Comparison of ENCODE assay signal across 16 cellular contexts in the genomic region with DNA sequence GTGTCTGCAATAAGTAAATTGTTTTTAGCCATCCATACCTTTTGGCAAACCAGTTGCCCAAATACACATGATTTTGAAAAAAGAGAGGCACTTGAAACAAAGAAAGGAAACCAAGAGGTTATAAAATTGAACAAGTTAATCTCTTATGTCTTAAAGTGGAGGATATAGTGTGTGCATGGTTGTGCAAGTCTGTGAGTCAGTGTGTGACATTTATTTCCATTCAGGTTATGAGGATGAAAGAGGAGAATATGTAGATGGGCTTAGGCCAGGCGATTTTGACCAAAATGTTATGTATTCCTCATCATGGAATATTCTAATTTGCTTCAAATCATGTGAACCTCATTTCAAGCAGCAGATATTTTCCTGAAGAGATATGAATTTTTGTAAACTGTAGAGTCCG.
DNase-seq lines count a peak whose midpoint lies in the region; ATAC-seq, FAIRE-seq and TF ChIP-seq lines count a peak whose summit lies in the region.
"Had no signal": no experiment of that assay in that cellular context is flagged by ENCODE, and none has a peak within 500 bp of the region (broad histone marks: within the 10 kb centered on the region; RNA-seq: fewer than 3 reads in every experiment).

No MANE protein-coding gene starts in this region.

- DNase-seq in LHCN-M2 (ENCODE audit: low read depth) (peak; percentile 23), ascending aorta (ENCODE audit: low spot score in 2 of 2) (no peak), glutamatergic neuron (no peak), NCI-H1694 (lab: John Stamatoyannopoulos, UW) (no peak), DMS153 (lab: John Stamatoyannopoulos, UW) (no peak), D721Med (ENCODE audit: insufficient read length, low spot score) (no peak)
- no peak for DNase-seq in stimulated activated naive B cell treated with anti-CD40 and anti-IgM and Interleukin-4, amounts not matched to agents 10 μg/mL and 1 μg/mL and 100 μg/mL, for 72 hours
- DNase-seq in effector CD4-positive, alpha-beta T cell, result no peak
- DNase-seq: activated CD4-positive, alpha-beta memory T cell treated with anti-CD3 and anti-CD28 coated beads, Interleukin-2, amount 10 ng/mL, durations not matched to agents 7 days and 5 days; effector CD8-positive, alpha-beta T cell; midbrain; NCI-H2029; NCI-H510A treated with DMSO at 0.1 percent for 48 hours; OCI-M1 had no signal

- no peaks in the 10 kb centered on the region for H3K27me3 ChIP-seq in ascending aorta

- peaks cover 5 to 34% of the 10 kb centered on the region in 2 donors for H3K4me1 ChIP-seq in ascending aorta

- peaks cover 12% of the 10 kb centered on the region for H3K27me3 Mint-ChIP-seq in glutamatergic neuron (ENCODE audit: unreplicated experiment)
- H3K27me3 Mint-ChIP-seq in stimulated activated naive B cell treated with anti-CD40 and anti-IgM and Interleukin-4, amounts not matched to agents 10 μg/mL and 1 μg/mL and 100 μg/mL, for 72 hours, result no peaks in the 10 kb centered on the region

- peak overlapping the region; percentile 87 to 90 for H3K27ac ChIP-seq in ascending aorta
- H3K27ac ChIP-seq: SK-N-MC had no signal

- no peaks in the 10 kb centered on the region for H3K9me3 ChIP-seq in ascending aorta

- peaks cover 9% of the 10 kb centered on the region for H3K36me3 Mint-ChIP-seq in glutamatergic neuron (ENCODE audit: unreplicated experiment)
- H3K36me3 Mint-ChIP-seq in stimulated activated naive B cell treated with anti-CD40 and anti-IgM and Interleukin-4, amounts not matched to agents 10 μg/mL and 1 μg/mL and 100 μg/mL, for 72 hours, result peaks cover 74 to 89% of the 10 kb centered on the region in 2 donors

- H3K9me3 Mint-ChIP-seq in glutamatergic neuron (ENCODE audit: unreplicated experiment), result peaks cover 16% of the 10 kb centered on the region
- H3K9me3 Mint-ChIP-seq in stimulated activated naive B cell treated with anti-CD40 and anti-IgM and Interleukin-4, amounts not matched to agents 10 μg/mL and 1 μg/mL and 100 μg/mL, for 72 hours, result peaks cover 4 to 9% of the 10 kb centered on the region in 2 donors

- peak overlapping the region; percentile 30 for H3K4me3 Mint-ChIP-seq in glutamatergic neuron (ENCODE audit: unreplicated experiment)
- peak overlapping the region; percentile 66 to 69 for H3K4me3 Mint-ChIP-seq in stimulated activated naive B cell treated with anti-CD40 and anti-IgM and Interleukin-4, amounts not matched to agents 10 μg/mL and 1 μg/mL and 100 μg/mL, for 72 hours
- H3K4me3 Mint-ChIP-seq: activated CD4-positive, alpha-beta memory T cell treated with anti-CD3 and anti-CD28 coated beads, Interleukin-2, amount 10 ng/mL, durations not matched to agents 7 days and 5 days; activated T-helper 17 cell treated with anti-CD3 and anti-CD28 coated beads, Interleukin-2, amount 50 U/mL, for 72 hours had no signal

- no peak for TF ChIP-seq CTCF in ascending aorta (IDR thresholded peaks at IDR 0.05)
- no peak for TF ChIP-seq CTCF in glutamatergic neuron (IDR thresholded peaks at IDR 0.05; ENCODE audit: partially characterized antibody, unreplicated experiment)
- TF ChIP-seq CTCF in D721Med (IDR thresholded peaks at IDR 0.05; ENCODE audit: insufficient read depth, missing control alignments), result no peak

- ATAC-seq in stimulated activated naive B cell treated with anti-CD40 and anti-IgM and Interleukin-4, amounts not matched to agents 10 μg/mL and 1 μg/mL and 100 μg/mL, for 72 hours (replicated peaks), result no peak
- ATAC-seq: activated T-helper 17 cell treated with anti-CD3 and anti-CD28 coated beads, Interleukin-2, amount 50 U/mL, for 72 hours had no signal

- no peak for FAIRE-seq in D721Med (lab: Jason Lieb, UNC)

- H3K36me3 ChIP-seq in ascending aorta, result no peaks in the 10 kb centered on the region

- no peak overlapping the region for H3K4me3 ChIP-seq in ascending aorta
- H3K4me3 ChIP-seq: SK-N-MC had no signal

- intact Hi-C loops in ascending aorta (cut with DNase I), result loop anchor here (1.0 to 10.0 kb wide), 3 partner anchors 14 to 821 kb away; no protein-coding TSS in a partner anchor

- H3K4me1 Mint-ChIP-seq in glutamatergic neuron (ENCODE audit: low read depth, unreplicated experiment), result peaks cover 62% of the 10 kb centered on the region
- peaks cover 66 to 98% of the 10 kb centered on the region in 2 donors for H3K4me1 Mint-ChIP-seq in stimulated activated naive B cell treated with anti-CD40 and anti-IgM and Interleukin-4, amounts not matched to agents 10 μg/mL and 1 μg/mL and 100 μg/mL, for 72 hours

- peak overlapping the region; percentile 98 for H3K27ac Mint-ChIP-seq in glutamatergic neuron (ENCODE audit: unreplicated experiment)
- peak overlapping the region; percentile 93 for H3K27ac Mint-ChIP-seq in stimulated activated naive B cell treated with anti-CD40 and anti-IgM and Interleukin-4, amounts not matched to agents 10 μg/mL and 1 μg/mL and 100 μg/mL, for 72 hours
- H3K27ac Mint-ChIP-seq: activated CD4-positive, alpha-beta memory T cell treated with anti-CD3 and anti-CD28 coated beads, Interleukin-2, amount 10 ng/mL, durations not matched to agents 7 days and 5 days; activated T-helper 17 cell treated with anti-CD3 and anti-CD28 coated beads, Interleukin-2, amount 50 U/mL, for 72 hours had no signal
